ENCODE assay signal across 9 cellular contexts in genomic region chr6:113936093-113936934, GRCh38. TPM values are rescaled to one million over a fixed set of nuclear protein-coding genes. Genes with fewer than 3 reads are reported as not detected.
DNase-seq lines count a peak whose midpoint lies in the region; ATAC-seq, FAIRE-seq and TF ChIP-seq lines count a peak whose summit lies in the region.
"Had no signal": no experiment of that assay in that cellular context is flagged by ENCODE, and none has a peak within 500 bp of the region (broad histone marks: within the 10 kb centered on the region; RNA-seq: fewer than 3 reads in every experiment).

No MANE protein-coding gene starts in this region.

- H3K9me3 ChIP-seq in liver (ENCODE audit: control insufficient read depth in 4 of 4, low read length in 3 of 4) (no peaks in the 10 kb centered on the region), aorta (ENCODE audit: control insufficient read depth, low read length) (no peaks in the 10 kb centered on the region)

- H3K36me3 ChIP-seq in liver (ENCODE audit: control insufficient read depth in 4 of 4, insufficient read depth in 3 of 4, low read depth in 1 of 4, low read length in 3 of 4) = peaks cover 1 to 20% (median 9%) of the 10 kb centered on the region in 4 donors
- H3K36me3 ChIP-seq in aorta (ENCODE audit: control insufficient read depth in 1 of 2, insufficient read depth in 2 of 2, low read length in 1 of 2) = no peaks in the 10 kb centered on the region

- 86% methylated on average over 6 of the region's 6 CpGs for WGBS in liver
- WGBS in aorta, 2 donors = 78 to 80% methylated on average over 6 of the region's 6 CpGs

- DNase-seq in NCI-H524 (lab: John Stamatoyannopoulos, UW) (peak; percentile 9 to 69), NCI-H524 treated with DMSO at 0.1 percent for 48 hours (lab: John Stamatoyannopoulos, UW) (no peak), HTR-8/SVneo (ENCODE audit: insufficient read length, low spot score) (peak; percentile 42), NOMO-1 treated with dmso at 0.1 percent for 144 hours (lab: John Stamatoyannopoulos, UW; ENCODE audit: unreplicated experiment) (peak; percentile 11), aorta (no peak)
- DNase-seq in central memory CD8-positive, alpha-beta T cell (ENCODE audit: low spot score in 2 of 2) = no peak

- intact Hi-C loops in aorta (cut with DNase I) = no loop called here

- H3K9ac ChIP-seq in liver (ENCODE audit: low read depth in 1 of 2, low read length in 2 of 2) = no peak overlapping the region
- H3K9ac ChIP-seq: BLaER1 had no signal

- H3K4me3 ChIP-seq in liver (ENCODE audit: low read depth in 1 of 3, low read length in 3 of 3) (no peak overlapping the region), aorta (ENCODE audit: low read length in 2 of 2) (no peak overlapping the region)
- H3K4me3 ChIP-seq: BLaER1 had no signal

- ATAC-seq in GM21723 (IDR thresholded peaks at IDR 0.05; ENCODE audit: unreplicated experiment) = peak; percentile 95
- ATAC-seq in central memory CD8-positive, alpha-beta T cell (replicated peaks; ENCODE audit: extremely low read depth, poor library complexity, severe bottlenecking) = peak; percentile 56
- peak; percentile 69 for ATAC-seq in aorta (ENCODE audit: low FRiP score)

- no peak overlapping the region for H3K27ac Mint-ChIP-seq in central memory CD8-positive, alpha-beta T cell (ENCODE audit: low read depth)

- H3K27ac ChIP-seq in liver (ENCODE audit: low read depth in 1 of 2, low read length in 2 of 2) = no peak overlapping the region
- H3K27ac ChIP-seq in aorta (ENCODE audit: low read depth in 1 of 2, low read length in 2 of 2) = no peak overlapping the region
- H3K27ac ChIP-seq: BLaER1 had no signal

- TF ChIP-seq CTCF in liver (IDR thresholded peaks at IDR 0.05; ENCODE audit: low read depth, low read length, missing input control) = peak; percentile 84

- no peak for FAIRE-seq in HTR-8/SVneo (lab: Jason Lieb, UNC)

- H3K4me1 Mint-ChIP-seq in central memory CD8-positive, alpha-beta T cell = no peaks in the 10 kb centered on the region

- peaks cover 14% of the 10 kb centered on the region for H3K36me3 Mint-ChIP-seq in central memory CD8-positive, alpha-beta T cell (ENCODE audit: insufficient read depth)

- no peak overlapping the region for H3K4me3 Mint-ChIP-seq in central memory CD8-positive, alpha-beta T cell

- H3K4me1 ChIP-seq in liver (ENCODE audit: control insufficient read depth in 4 of 4, insufficient read depth in 4 of 4, low read length in 3 of 4) = no peaks in the 10 kb centered on the region
- no peaks in the 10 kb centered on the region for H3K4me1 ChIP-seq in aorta (ENCODE audit: control insufficient read depth in 1 of 2, insufficient read depth in 2 of 2, low read length in 2 of 2)
- H3K4me1 ChIP-seq: BLaER1 had no signal

- no peaks in the 10 kb centered on the region for H3K27me3 Mint-ChIP-seq in central memory CD8-positive, alpha-beta T cell

- TF ChIP-seq RAD21 in liver (IDR thresholded peaks at IDR 0.05) = peak; percentile 79 to 83

- no peaks in the 10 kb centered on the region for H3K27me3 ChIP-seq in liver (ENCODE audit: control insufficient read depth in 4 of 4, insufficient read depth in 4 of 4, low read length in 3 of 4)
- no peaks in the 10 kb centered on the region for H3K27me3 ChIP-seq in aorta (ENCODE audit: control insufficient read depth in 1 of 2, insufficient read depth in 2 of 2, low read length in 1 of 2)
- H3K27me3 ChIP-seq: BLaER1 had no signal

- no peaks in the 10 kb centered on the region for H3K9me3 Mint-ChIP-seq in central memory CD8-positive, alpha-beta T cell

TF ChIP-seq in liver, 16 proteins besides CTCF, POLR2A, EP300 and RAD21:
- TF ChIP-seq RXRA (IDR thresholded peaks at IDR 0.05) (no peak), FOXA2 (IDR thresholded peaks at IDR 0.05) (no peak), JUND (IDR thresholded peaks at IDR 0.05) (no peak), HNF4A (conservative IDR thresholded peaks at IDR 0.05) (no peak), MAX (IDR thresholded peaks at IDR 0.05) (no peak), GABPA (IDR thresholded peaks at IDR 0.05 in 1 of 2, conservative IDR thresholded peaks at IDR 0.05 in 1 of 2) (no peak)

RNA-seq across cellular contexts. Expression of gene HDAC2, which starts 34.6 kb away (rescaled TPM):
- 10 to 100 TPM; 14.7 to 56.9 TPM for total RNA-seq in liver
- 10 to 100 TPM; 20.6 to 21.4 TPM for polyA plus RNA-seq in liver
- 10 to 100 TPM; 57.1 to 61.5 TPM for total RNA-seq in aorta
- 10 to 100 TPM; 42.3 to 54.5 TPM for polyA plus RNA-seq in aorta

Comparison
In these comparisons a context has a peak if more than half of its experiments do, and no peak if none do; other contexts are left out.
1. DNase-seq: peak in NCI-H524 (2 of 2), HTR-8/SVneo (single experiment) and NOMO-1 treated with dmso at 0.1 percent for 144 hours (single experiment); none in NCI-H524 treated with DMSO at 0.1 percent for 48 hours (single experiment), central memory CD8-positive, alpha-beta T cell (0 of 2) and aorta (0 of 2).
2. Peak in every context shown above with its lines, with median percentiles within 50 percentile points of each other: ATAC-seq.